1 cellular context compared by ENCODE assay signal in the genomic region with DNA sequence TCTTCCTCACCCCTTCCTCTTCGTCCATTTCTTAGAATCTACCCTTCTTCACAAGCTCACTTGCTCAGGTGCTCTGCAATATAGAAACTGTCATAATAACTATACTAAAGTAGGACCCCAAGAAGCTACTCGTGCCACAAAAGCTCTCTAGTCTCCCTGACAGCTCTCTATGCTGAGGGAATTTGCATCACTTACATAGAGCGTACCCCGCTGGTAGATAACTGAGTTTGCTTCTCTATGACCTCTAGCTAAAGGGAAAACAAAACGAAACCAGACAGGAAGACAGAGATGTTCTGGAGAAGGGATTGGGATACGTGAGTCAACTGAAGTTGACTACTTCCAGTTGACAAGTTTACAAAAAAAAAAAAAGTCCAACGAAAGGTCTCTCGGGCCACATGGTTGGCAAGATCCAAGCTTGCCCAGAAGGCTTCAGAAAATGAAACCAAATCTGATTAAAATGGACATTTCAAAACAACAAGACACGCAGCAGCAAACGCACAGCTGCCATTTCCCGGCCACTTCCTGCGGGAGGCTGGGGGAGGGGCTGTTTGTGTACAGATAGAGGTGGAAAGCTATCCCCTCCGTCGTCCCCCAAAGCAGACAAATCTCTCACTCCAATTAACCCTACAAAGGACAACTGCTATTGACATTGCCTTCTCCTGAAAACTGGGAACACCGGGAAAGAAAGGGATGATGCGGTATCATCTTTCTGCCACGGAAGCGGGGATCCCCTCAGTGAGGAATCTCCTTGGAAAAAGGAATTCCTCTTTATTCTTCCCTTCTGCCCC.
TF ChIP-seq lines count a peak whose summit lies in the region.

No MANE protein-coding gene starts in this region.

TF ChIP-seq in HepG2, 621 proteins besides CTCF, POLR2A, EP300 and RAD21 (continued from another document and continues in another):
- TF ChIP-seq MTF2 (CRISPR knock-in tag; IDR thresholded peaks at IDR 0.05; ENCODE audit: borderline replicate concordance) (no peak), HOXA3 (CRISPR knock-in tag; IDR thresholded peaks at IDR 0.05) (0 out of 2 replicates have a peak, but pooled peaks have one; percentile 27), IKZF4 (CRISPR knock-in tag; IDR thresholded peaks at IDR 0.05; ENCODE audit: borderline replicate concordance, low read depth, not compliant biosample characterization) (no peak), SSRP1 (CRISPR knock-in tag; IDR thresholded peaks at IDR 0.05) (no peak), SP5 (CRISPR knock-in tag; IDR thresholded peaks at IDR 0.05; ENCODE audit: borderline replicate concordance, low read depth) (no peak; the same call in 1 of the 2 replicates), NFE2L2 (IDR thresholded peaks at IDR 0.05; ENCODE audit: low read length) (no peak), POGK (CRISPR knock-in tag; conservative IDR thresholded peaks at IDR 0.05) (no peak), ZNF136 (CRISPR knock-in tag; IDR thresholded peaks at IDR 0.05; ENCODE audit: low read depth) (no peak), POLR2G (IDR thresholded peaks at IDR 0.05; ENCODE audit: low read depth, low read length) (no peak), GZF1 (CRISPR knock-in tag; IDR thresholded peaks at IDR 0.05) (no peak), U2AF1 (optimal IDR thresholded peaks at IDR 0.05; ENCODE audit: low read depth, low read length) (no peak), ZNF264 (CRISPR knock-in tag; IDR thresholded peaks at IDR 0.05) (no peak), PLRG1 (conservative IDR thresholded peaks at IDR 0.05) (no peak), NCOA1 (CRISPR knock-in tag; IDR thresholded peaks at IDR 0.05) (no peak), SP140L (CRISPR knock-in tag; IDR thresholded peaks at IDR 0.05; ENCODE audit: borderline replicate concordance) (no peak), SRF (IDR thresholded peaks at IDR 0.05; ENCODE audit: low read depth, low read length) (no peak), SOX13 (IDR thresholded peaks at IDR 0.05) (no peak), SOX13 (CRISPR knock-in tag; conservative IDR thresholded peaks at IDR 0.05 in 1 of 2, IDR thresholded peaks at IDR 0.05 in 1 of 2) (no peak), KDM5A (IDR thresholded peaks at IDR 0.05; ENCODE audit: borderline replicate concordance, low read length) (no peak), GABPA (IDR thresholded peaks at IDR 0.05; ENCODE audit: low read depth, low read length) (0 out of 2 replicates have a peak, but pooled peaks have one; percentile 8), GABPA (CRISPR knock-in tag; IDR thresholded peaks at IDR 0.05; ENCODE audit: low read depth) (peak; percentile 69; the same call in 1 of the 2 replicates), SIN3A (IDR thresholded peaks at IDR 0.05; ENCODE audit: borderline replicate concordance, low read depth, low read length) (peak; percentile 59; the same call in 1 of the 2 replicates), ATF4 (CRISPR knock-in tag; IDR thresholded peaks at IDR 0.05) (no peak), MZF1 (CRISPR knock-in tag; IDR thresholded peaks at IDR 0.05; ENCODE audit: borderline replicate concordance) (no peak), ZNF441 (CRISPR knock-in tag; IDR thresholded peaks at IDR 0.05; ENCODE audit: borderline replicate concordance) (no peak), ZBTB7B (CRISPR knock-in tag; IDR thresholded peaks at IDR 0.05) (0 out of 2 replicates have a peak, but pooled peaks have one; percentile 39), ZNF883 (CRISPR knock-in tag; IDR thresholded peaks at IDR 0.05; ENCODE audit: not compliant biosample characterization) (no peak), PAF1 (CRISPR knock-in tag; IDR thresholded peaks at IDR 0.05) (no peak), TOPORS (CRISPR knock-in tag; IDR thresholded peaks at IDR 0.05) (no peak), FOSL1 (CRISPR knock-in tag; IDR thresholded peaks at IDR 0.05; ENCODE audit: borderline replicate concordance) (no peak), HIVEP1 (CRISPR knock-in tag; IDR thresholded peaks at IDR 0.05) (no peak), HOMEZ (CRISPR knock-in tag; IDR thresholded peaks at IDR 0.05; ENCODE audit: low read depth) (no peak), PAWR (CRISPR knock-in tag; IDR thresholded peaks at IDR 0.05; ENCODE audit: borderline replicate concordance) (no peak), NRL (CRISPR knock-in tag; IDR thresholded peaks at IDR 0.05; ENCODE audit: borderline replicate concordance) (no peak)
- TF ChIP-seq, protein P1, sequence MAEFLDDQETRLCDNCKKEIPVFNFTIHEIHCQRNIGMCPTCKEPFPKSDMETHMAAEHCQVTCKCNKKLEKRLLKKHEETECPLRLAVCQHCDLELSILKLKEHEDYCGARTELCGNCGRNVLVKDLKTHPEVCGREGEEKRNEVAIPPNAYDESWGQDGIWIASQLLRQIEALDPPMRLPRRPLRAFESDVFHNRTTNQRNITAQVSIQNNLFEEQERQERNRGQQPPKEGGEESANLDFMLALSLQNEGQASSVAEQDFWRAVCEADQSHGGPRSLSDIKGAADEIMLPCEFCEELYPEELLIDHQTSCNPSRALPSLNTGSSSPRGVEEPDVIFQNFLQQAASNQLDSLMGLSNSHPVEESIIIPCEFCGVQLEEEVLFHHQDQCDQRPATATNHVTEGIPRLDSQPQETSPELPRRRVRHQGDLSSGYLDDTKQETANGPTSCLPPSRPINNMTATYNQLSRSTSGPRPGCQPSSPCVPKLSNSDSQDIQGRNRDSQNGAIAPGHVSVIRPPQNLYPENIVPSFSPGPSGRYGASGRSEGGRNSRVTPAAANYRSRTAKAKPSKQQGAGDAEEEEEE (CRISPR knock-in tag; IDR thresholded peaks at IDR 0.05; ENCODE audit: borderline replicate concordance) = no peak
- TF ChIP-seq, protein P2, sequence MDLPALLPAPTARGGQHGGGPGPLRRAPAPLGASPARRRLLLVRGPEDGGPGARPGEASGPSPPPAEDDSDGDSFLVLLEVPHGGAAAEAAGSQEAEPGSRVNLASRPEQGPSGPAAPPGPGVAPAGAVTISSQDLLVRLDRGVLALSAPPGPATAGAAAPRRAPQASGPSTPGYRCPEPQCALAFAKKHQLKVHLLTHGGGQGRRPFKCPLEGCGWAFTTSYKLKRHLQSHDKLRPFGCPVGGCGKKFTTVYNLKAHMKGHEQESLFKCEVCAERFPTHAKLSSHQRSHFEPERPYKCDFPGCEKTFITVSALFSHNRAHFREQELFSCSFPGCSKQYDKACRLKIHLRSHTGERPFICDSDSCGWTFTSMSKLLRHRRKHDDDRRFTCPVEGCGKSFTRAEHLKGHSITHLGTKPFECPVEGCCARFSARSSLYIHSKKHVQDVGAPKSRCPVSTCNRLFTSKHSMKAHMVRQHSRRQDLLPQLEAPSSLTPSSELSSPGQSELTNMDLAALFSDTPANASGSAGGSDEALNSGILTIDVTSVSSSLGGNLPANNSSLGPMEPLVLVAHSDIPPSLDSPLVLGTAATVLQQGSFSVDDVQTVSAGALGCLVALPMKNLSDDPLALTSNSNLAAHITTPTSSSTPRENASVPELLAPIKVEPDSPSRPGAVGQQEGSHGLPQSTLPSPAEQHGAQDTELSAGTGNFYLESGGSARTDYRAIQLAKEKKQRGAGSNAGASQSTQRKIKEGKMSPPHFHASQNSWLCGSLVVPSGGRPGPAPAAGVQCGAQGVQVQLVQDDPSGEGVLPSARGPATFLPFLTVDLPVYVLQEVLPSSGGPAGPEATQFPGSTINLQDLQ (CRISPR knock-in tag; IDR thresholded peaks at IDR 0.05) = no peak
- TF ChIP-seq, protein P3, sequence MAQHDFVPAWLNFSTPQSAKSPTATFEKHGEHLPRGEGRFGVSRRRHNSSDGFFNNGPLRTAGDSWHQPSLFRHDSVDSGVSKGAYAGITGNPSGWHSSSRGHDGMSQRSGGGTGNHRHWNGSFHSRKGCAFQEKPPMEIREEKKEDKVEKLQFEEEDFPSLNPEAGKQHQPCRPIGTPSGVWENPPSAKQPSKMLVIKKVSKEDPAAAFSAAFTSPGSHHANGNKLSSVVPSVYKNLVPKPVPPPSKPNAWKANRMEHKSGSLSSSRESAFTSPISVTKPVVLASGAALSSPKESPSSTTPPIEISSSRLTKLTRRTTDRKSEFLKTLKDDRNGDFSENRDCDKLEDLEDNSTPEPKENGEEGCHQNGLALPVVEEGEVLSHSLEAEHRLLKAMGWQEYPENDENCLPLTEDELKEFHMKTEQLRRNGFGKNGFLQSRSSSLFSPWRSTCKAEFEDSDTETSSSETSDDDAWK (CRISPR knock-in tag; IDR thresholded peaks at IDR 0.05) = no peak
- TF ChIP-seq, protein P4, sequence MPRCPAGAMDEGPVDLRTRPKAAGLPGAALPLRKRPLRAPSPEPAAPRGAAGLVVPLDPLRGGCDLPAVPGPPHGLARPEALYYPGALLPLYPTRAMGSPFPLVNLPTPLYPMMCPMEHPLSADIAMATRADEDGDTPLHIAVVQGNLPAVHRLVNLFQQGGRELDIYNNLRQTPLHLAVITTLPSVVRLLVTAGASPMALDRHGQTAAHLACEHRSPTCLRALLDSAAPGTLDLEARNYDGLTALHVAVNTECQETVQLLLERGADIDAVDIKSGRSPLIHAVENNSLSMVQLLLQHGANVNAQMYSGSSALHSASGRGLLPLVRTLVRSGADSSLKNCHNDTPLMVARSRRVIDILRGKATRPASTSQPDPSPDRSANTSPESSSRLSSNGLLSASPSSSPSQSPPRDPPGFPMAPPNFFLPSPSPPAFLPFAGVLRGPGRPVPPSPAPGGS (CRISPR knock-in tag; IDR thresholded peaks at IDR 0.05) = no peak
- TF ChIP-seq, protein P5, sequence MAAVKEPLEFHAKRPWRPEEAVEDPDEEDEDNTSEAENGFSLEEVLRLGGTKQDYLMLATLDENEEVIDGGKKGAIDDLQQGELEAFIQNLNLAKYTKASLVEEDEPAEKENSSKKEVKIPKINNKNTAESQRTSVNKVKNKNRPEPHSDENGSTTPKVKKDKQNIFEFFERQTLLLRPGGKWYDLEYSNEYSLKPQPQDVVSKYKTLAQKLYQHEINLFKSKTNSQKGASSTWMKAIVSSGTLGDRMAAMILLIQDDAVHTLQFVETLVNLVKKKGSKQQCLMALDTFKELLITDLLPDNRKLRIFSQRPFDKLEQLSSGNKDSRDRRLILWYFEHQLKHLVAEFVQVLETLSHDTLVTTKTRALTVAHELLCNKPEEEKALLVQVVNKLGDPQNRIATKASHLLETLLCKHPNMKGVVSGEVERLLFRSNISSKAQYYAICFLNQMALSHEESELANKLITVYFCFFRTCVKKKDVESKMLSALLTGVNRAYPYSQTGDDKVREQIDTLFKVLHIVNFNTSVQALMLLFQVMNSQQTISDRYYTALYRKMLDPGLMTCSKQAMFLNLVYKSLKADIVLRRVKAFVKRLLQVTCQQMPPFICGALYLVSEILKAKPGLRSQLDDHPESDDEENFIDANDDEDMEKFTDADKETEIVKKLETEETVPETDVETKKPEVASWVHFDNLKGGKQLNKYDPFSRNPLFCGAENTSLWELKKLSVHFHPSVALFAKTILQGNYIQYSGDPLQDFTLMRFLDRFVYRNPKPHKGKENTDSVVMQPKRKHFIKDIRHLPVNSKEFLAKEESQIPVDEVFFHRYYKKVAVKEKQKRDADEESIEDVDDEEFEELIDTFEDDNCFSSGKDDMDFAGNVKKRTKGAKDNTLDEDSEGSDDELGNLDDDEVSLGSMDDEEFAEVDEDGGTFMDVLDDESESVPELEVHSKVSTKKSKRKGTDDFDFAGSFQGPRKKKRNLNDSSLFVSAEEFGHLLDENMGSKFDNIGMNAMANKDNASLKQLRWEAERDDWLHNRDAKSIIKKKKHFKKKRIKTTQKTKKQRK (IDR thresholded peaks at IDR 0.05; ENCODE audit: low read length) = no peak
- TF ChIP-seq, protein P6, sequence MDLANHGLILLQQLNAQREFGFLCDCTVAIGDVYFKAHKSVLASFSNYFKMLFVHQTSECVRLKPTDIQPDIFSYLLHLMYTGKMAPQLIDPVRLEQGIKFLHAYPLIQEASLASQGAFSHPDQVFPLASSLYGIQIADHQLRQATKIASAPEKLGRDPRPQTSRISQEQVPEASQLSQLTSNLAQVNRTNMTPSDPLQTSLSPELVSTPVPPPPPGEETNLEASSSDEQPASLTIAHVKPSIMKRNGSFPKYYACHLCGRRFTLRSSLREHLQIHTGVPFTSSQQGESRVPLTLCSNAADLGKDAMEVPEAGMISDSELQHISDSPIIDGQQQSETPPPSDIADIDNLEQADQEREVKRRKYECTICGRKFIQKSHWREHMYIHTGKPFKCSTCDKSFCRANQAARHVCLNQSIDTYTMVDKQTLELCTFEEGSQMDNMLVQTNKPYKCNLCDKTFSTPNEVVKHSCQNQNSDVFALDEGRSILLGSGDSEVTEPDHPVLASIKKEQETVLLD (CRISPR knock-in tag; IDR thresholded peaks at IDR 0.05; ENCODE audit: low read depth) = no peak
